In the genomic region with DNA sequence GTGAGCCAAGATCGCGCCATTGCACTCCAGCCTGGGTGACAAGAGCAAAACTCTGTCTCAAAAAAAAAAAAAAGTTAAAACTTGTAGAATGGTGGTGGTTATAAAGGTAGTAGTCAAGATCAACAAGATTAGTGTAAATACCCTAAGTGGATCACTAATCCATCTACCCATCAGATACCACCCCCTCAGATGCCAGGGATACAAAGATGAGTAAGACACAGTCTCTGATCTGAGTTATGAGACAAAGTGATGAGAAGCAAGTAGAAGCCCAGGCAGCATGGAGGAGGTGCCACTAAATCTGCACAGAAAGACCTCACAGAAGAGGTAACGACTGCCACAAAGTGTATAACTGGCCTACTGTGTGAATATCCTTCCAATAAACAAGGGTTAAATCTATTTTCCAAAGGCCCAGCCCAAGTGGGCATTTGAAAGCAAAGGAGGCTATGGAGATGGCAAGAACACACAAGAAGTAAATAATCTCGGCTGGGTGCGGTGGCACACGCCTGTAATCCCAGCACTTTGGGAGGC, we compare ENCODE assay signal across 11 cellular contexts. TPM values are rescaled to one million over a fixed set of nuclear protein-coding genes. Genes with fewer than 3 reads are reported as not detected.
DNase-seq lines count a peak whose midpoint lies in the region; ATAC-seq and TF ChIP-seq lines count a peak whose summit lies in the region.
"Had no signal": no experiment of that assay in that cellular context is flagged by ENCODE, and none has a peak within 500 bp of the region (broad histone marks: within the 10 kb centered on the region; RNA-seq: fewer than 3 reads in every experiment).

No MANE protein-coding gene starts in this region.

- CTCF ChIA-PET in activated CD4-positive, alpha-beta T cell treated with anti-CD3 and anti-CD28 coated beads for 36 hours (lab: Charles Lee): interaction anchor here (0.5 to 1.8 kb wide), 3 partner anchors 19 to 390 kb away, joined by 3 to 10 read pairs (median 3); no protein-coding TSS in a partner anchor
- CTCF ChIA-PET in WTC11 (lab: Charles Lee): interaction anchor here (0.9 to 2.1 kb wide), 3 partner anchors 10 to 12 kb away, joined by 3 to 13 read pairs (median 4); no protein-coding TSS in a partner anchor

- TF ChIP-seq CTCF in left lung (IDR thresholded peaks at IDR 0.05) (no peak), WTC11 (IDR thresholded peaks at IDR 0.05) (no peak)

- H3K9me3 Mint-ChIP-seq in activated CD4-positive, alpha-beta T cell treated with anti-CD3 and anti-CD28 coated beads for 36 hours (ENCODE audit: low read depth): no peaks in the 10 kb centered on the region
- no peaks in the 10 kb centered on the region for H3K9me3 Mint-ChIP-seq in T-helper 2 cell treated with Interferon-gamma antibody and Interleukin-4, amounts not matched to agents 5 μg/mL and 100 μg/mL, for 36 hours
- H3K9me3 Mint-ChIP-seq in stimulated activated naive CD8-positive, alpha-beta T cell treated with anti-CD3 and anti-CD28 coated beads, Interleukin-15, amount 100 ng/mL, for 72 hours: no peaks in the 10 kb centered on the region
- no peaks in the 10 kb centered on the region for H3K9me3 Mint-ChIP-seq in WTC11

- peak; percentile 65 for ATAC-seq in activated CD4-positive, alpha-beta T cell treated with anti-CD3 and anti-CD28 coated beads for 36 hours
- ATAC-seq in left lung (no peak), WTC11 (no peak), GM21717 (IDR thresholded peaks at IDR 0.05; ENCODE audit: unreplicated experiment) (no peak)
- peak; percentile 70 for ATAC-seq in stimulated activated naive CD8-positive, alpha-beta T cell treated with anti-CD3 and anti-CD28 coated beads, Interleukin-15, amount 100 ng/mL, for 72 hours

- no peak overlapping the region for H3K4me3 ChIP-seq in left lung
- H3K4me3 ChIP-seq: ovary had no signal

- no peaks in the 10 kb centered on the region for H3K36me3 ChIP-seq in left lung
- H3K36me3 ChIP-seq: ovary, WERI-Rb-1 had no signal

- H3K27ac Mint-ChIP-seq in activated CD4-positive, alpha-beta T cell treated with anti-CD3 and anti-CD28 coated beads for 36 hours: peak overlapping the region; percentile 78
- H3K27ac Mint-ChIP-seq in T-helper 2 cell treated with Interferon-gamma antibody and Interleukin-4, amounts not matched to agents 5 μg/mL and 100 μg/mL, for 36 hours: peak overlapping the region; percentile 55
- no peak overlapping the region for H3K27ac Mint-ChIP-seq in stimulated activated naive CD8-positive, alpha-beta T cell treated with anti-CD3 and anti-CD28 coated beads, Interleukin-15, amount 100 ng/mL, for 72 hours
- no peak overlapping the region for H3K27ac Mint-ChIP-seq in WTC11

- H3K27ac ChIP-seq in left lung: peak overlapping the region; percentile 58 to 59
- H3K27ac ChIP-seq: WERI-Rb-1 had no signal

- peaks cover 48 to 99% of the 10 kb centered on the region in 2 donors for H3K4me1 ChIP-seq in left lung

- H3K27me3 ChIP-seq in left lung: no peaks in the 10 kb centered on the region
- H3K27me3 ChIP-seq: ovary had no signal

- peaks cover 84% of the 10 kb centered on the region for H3K4me1 Mint-ChIP-seq in activated CD4-positive, alpha-beta T cell treated with anti-CD3 and anti-CD28 coated beads for 36 hours
- H3K4me1 Mint-ChIP-seq in T-helper 2 cell treated with Interferon-gamma antibody and Interleukin-4, amounts not matched to agents 5 μg/mL and 100 μg/mL, for 36 hours (ENCODE audit: low read depth): peaks cover 56% of the 10 kb centered on the region
- peaks cover 92% of the 10 kb centered on the region for H3K4me1 Mint-ChIP-seq in stimulated activated naive CD8-positive, alpha-beta T cell treated with anti-CD3 and anti-CD28 coated beads, Interleukin-15, amount 100 ng/mL, for 72 hours
- peaks cover 56% of the 10 kb centered on the region for H3K4me1 Mint-ChIP-seq in WTC11

- no peaks in the 10 kb centered on the region for H3K9me3 ChIP-seq in left lung
- H3K9me3 ChIP-seq: ovary had no signal

- H3K4me3 Mint-ChIP-seq in activated CD4-positive, alpha-beta T cell treated with anti-CD3 and anti-CD28 coated beads for 36 hours: no peak overlapping the region
- H3K4me3 Mint-ChIP-seq in T-helper 2 cell treated with Interferon-gamma antibody and Interleukin-4, amounts not matched to agents 5 μg/mL and 100 μg/mL, for 36 hours: no peak overlapping the region
- peak overlapping the region in 1 of 2 donors; percentile 38 for H3K4me3 Mint-ChIP-seq in stimulated activated naive CD8-positive, alpha-beta T cell treated with anti-CD3 and anti-CD28 coated beads, Interleukin-15, amount 100 ng/mL, for 72 hours
- H3K4me3 Mint-ChIP-seq in WTC11: no peak overlapping the region

- no peaks in the 10 kb centered on the region for H3K27me3 Mint-ChIP-seq in activated CD4-positive, alpha-beta T cell treated with anti-CD3 and anti-CD28 coated beads for 36 hours
- H3K27me3 Mint-ChIP-seq in T-helper 2 cell treated with Interferon-gamma antibody and Interleukin-4, amounts not matched to agents 5 μg/mL and 100 μg/mL, for 36 hours (ENCODE audit: low read depth): no peaks in the 10 kb centered on the region
- H3K27me3 Mint-ChIP-seq in stimulated activated naive CD8-positive, alpha-beta T cell treated with anti-CD3 and anti-CD28 coated beads, Interleukin-15, amount 100 ng/mL, for 72 hours: no peaks in the 10 kb centered on the region
- no peaks in the 10 kb centered on the region for H3K27me3 Mint-ChIP-seq in WTC11 (ENCODE audit: low read depth)

- DNase-seq in activated CD4-positive, alpha-beta T cell treated with anti-CD3 and anti-CD28 coated beads for 36 hours: peak; percentile 32
- no peak for DNase-seq in activated CD4-positive, alpha-beta T cell treated with anti-CD3 and anti-CD28 coated beads for 48 hours
- peak; percentile 37 for DNase-seq in T-helper 2 cell treated with Interferon-gamma antibody and Interleukin-4, amounts not matched to agents 5 μg/mL and 100 μg/mL, for 36 hours (ENCODE audit: low spot score)
- DNase-seq in left lung (no peak), 8988T (no peak), WTC11 (ENCODE audit: low spot score) (no peak)
- DNase-seq in stimulated activated naive CD8-positive, alpha-beta T cell treated with anti-CD3 and anti-CD28 coated beads, Interleukin-15, amount 100 ng/mL, for 72 hours: no peak
- DNase-seq: NCI-H1436 treated with DMSO at 0.1 percent for 48 hours, ovary, WERI-Rb-1 had no signal

- POLR2A ChIA-PET in activated CD4-positive, alpha-beta T cell treated with anti-CD3 and anti-CD28 coated beads for 36 hours (lab: Charles Lee): interaction anchor here (1.0 kb wide), 1 partner anchor 19 kb away, joined by 3 read pairs; no protein-coding TSS in a partner anchor
- POLR2A ChIA-PET in WTC11 (lab: Charles Lee): interaction anchor here (1.2 kb wide), 1 partner anchor 23 kb away, joined by 3 read pairs; no protein-coding TSS in a partner anchor

- intact Hi-C loops in activated CD4-positive, alpha-beta T cell treated with anti-CD3 and anti-CD28 coated beads for 36 hours (cut with DNase I, micrococcal nuclease): loop anchor here in 1 of 2 experiments (2.0 to 5.0 kb wide), 2 partner anchors 18 to 37 kb away; no protein-coding TSS in a partner anchor
- intact Hi-C loops in left lung (cut with DNase I): no loop called here

- peaks cover 38% of the 10 kb centered on the region for H3K36me3 Mint-ChIP-seq in activated CD4-positive, alpha-beta T cell treated with anti-CD3 and anti-CD28 coated beads for 36 hours (ENCODE audit: low read depth)
- H3K36me3 Mint-ChIP-seq in T-helper 2 cell treated with Interferon-gamma antibody and Interleukin-4, amounts not matched to agents 5 μg/mL and 100 μg/mL, for 36 hours (ENCODE audit: low read depth): peaks cover 37% of the 10 kb centered on the region
- H3K36me3 Mint-ChIP-seq in WTC11: no peaks in the 10 kb centered on the region

TF ChIP-seq in WTC11, 78 proteins besides CTCF, POLR2A, EP300 and RAD21:
- TF ChIP-seq PRRX2 (CRISPR knock-in tag; IDR thresholded peaks at IDR 0.05): no peak

RNA-seq across cellular contexts. Expression of a gene that starts 20.2 kb away (rescaled TPM):
- total RNA-seq in activated CD4-positive, alpha-beta T cell treated with anti-CD3 and anti-CD28 coated beads for 36 hours: 10 to 100 TPM; 56.6 to 81.5 TPM
- total RNA-seq in left lung (100 to 1,000 TPM in 1 of 2 donors, 10 to 100 TPM in 1; 98.4 to 104 TPM), WTC11 (2021) (21.4 to 26.3 TPM (median 22.7 TPM) in 3 replicates)

RNA-seq across cellular contexts. Expression of a gene that starts 31.7 kb away (rescaled TPM):
- total RNA-seq in activated CD4-positive, alpha-beta T cell treated with anti-CD3 and anti-CD28 coated beads for 36 hours: 100 to 1,000 TPM; 200 to 290 TPM
- 100 to 1,000 TPM; 151 to 180 TPM for total RNA-seq in left lung
- 367 to 406 TPM (median 379 TPM) in 3 replicates for total RNA-seq in WTC11 (2021)

Comparison
In these comparisons a context has a peak if more than half of its experiments do, and no peak if none do; other contexts are left out.
1. DNase-seq: peak in activated CD4-positive, alpha-beta T cell treated with anti-CD3 and anti-CD28 coated beads for 36 hours (single experiment) and T-helper 2 cell treated with Interferon-gamma antibody and Interleukin-4, amounts not matched to agents 5 μg/mL and 100 μg/mL, for 36 hours (single experiment); none in activated CD4-positive, alpha-beta T cell treated with anti-CD3 and anti-CD28 coated beads for 48 hours (single experiment), left lung (0 of 2), stimulated activated naive CD8-positive, alpha-beta T cell treated with anti-CD3 and anti-CD28 coated beads, Interleukin-15, amount 100 ng/mL, for 72 hours (0 of 2), 8988T (single experiment) and WTC11 (single experiment).
2. ATAC-seq: peak in activated CD4-positive, alpha-beta T cell treated with anti-CD3 and anti-CD28 coated beads for 36 hours (single experiment) and stimulated activated naive CD8-positive, alpha-beta T cell treated with anti-CD3 and anti-CD28 coated beads, Interleukin-15, amount 100 ng/mL, for 72 hours (single experiment); none in left lung (single experiment), WTC11 (single experiment) and GM21717 (single experiment).
3. H3K27ac Mint-ChIP-seq: peak in activated CD4-positive, alpha-beta T cell treated with anti-CD3 and anti-CD28 coated beads for 36 hours (single experiment) and T-helper 2 cell treated with Interferon-gamma antibody and Interleukin-4, amounts not matched to agents 5 μg/mL and 100 μg/mL, for 36 hours (single experiment); none in stimulated activated naive CD8-positive, alpha-beta T cell treated with anti-CD3 and anti-CD28 coated beads, Interleukin-15, amount 100 ng/mL, for 72 hours (0 of 2) and WTC11 (single experiment).